In the genomic region with DNA sequence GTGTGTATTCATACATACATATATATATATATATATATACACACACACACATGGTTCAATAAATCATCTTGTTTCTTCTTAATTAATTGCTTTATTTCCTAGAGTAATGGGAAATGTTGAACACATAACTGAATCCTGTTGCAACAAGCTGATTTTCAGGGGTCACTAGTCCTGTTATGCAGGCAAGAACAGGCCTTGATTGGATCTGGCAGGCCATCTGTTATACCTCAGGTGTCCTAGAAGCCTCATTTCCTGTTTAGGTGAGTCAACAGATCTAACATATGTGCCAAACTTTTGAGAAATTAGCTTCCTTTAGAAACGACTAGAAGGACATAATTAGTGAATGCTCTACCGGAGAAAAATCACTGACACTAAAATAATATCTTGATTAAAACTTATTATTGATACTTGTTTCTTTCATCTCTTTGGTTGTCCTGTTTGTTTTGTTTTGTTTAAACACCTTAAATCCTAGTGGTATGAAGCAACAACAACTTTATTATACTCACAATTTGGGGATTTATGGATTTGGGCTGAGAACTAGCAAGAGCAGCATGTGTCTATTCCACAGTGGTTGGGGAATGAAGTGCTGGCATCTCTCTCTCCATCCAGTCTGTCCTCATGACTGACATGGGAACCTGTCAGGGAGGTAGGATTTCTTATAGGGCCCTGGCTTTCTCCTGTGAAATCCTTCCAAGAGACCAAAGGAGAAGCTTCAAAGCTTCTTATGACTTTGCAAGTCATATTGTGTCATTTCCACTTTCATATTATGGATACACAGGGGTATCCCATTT, we compare ENCODE assay signal across 28 cellular contexts.
DNase-seq lines count a peak whose midpoint lies in the region; ATAC-seq lines count a peak whose summit lies in the region.
"Had no signal": no experiment of that assay in that cellular context is flagged by ENCODE, and none has a peak within 500 bp of the region (broad histone marks: within the 10 kb centered on the region; RNA-seq: fewer than 3 reads in every experiment).

No MANE protein-coding gene starts in this region.

- intact Hi-C loops in left colon (cut with DNase I, micrococcal nuclease) = no loop called here

- peak; percentile 44 for ATAC-seq in left colon
- ATAC-seq: activated T-cell treated with anti-CD3 and anti-CD28 coated beads, Interleukin-2, amount 50 U/mL, for 4 hours; effector memory CD8-positive, alpha-beta T cell; gastroesophageal sphincter; GM12878; natural killer cell had no signal

- DNase-seq in NCI-H510A treated with DMSO at 0.1 percent for 48 hours (lab: John Stamatoyannopoulos, UW) (peak; percentile 0), NCI-H510A (lab: John Stamatoyannopoulos, UW) (no peak), NCI-H82 treated with DMSO at 0.1 percent for 48 hours (lab: John Stamatoyannopoulos, UW; ENCODE audit: unreplicated experiment) (peak; percentile 62), cerebellum (ENCODE audit: low spot score) (peak; percentile 72), left colon (no peak), GM19240 (ENCODE audit: insufficient read length, low spot score) (no peak), NCI-H774 (lab: John Stamatoyannopoulos, UW) (no peak)
- DNase-seq in stimulated activated CD4-positive, alpha-beta T cell treated with anti-CD3 and anti-CD28 coated beads, Interleukin-15, amount 100 ng/mL, for 24 hours = no peak
- DNase-seq: 8988T; activated CD4-positive, alpha-beta T cell treated with anti-CD3 and anti-CD28 coated beads, Interleukin-2, amount 10 ng/mL, durations not matched to agents 24 days and 14 days; activated naive CD4-positive, alpha-beta T cell treated with Interleukin-2 at 50 U/mL for 16 hours; activated T-cell treated with anti-CD3 and anti-CD28 coated beads, Interleukin-2, amount 50 U/mL, for 4 hours; CD4-positive, CD25-positive, alpha-beta regulatory T cell; colonic mucosa; effector memory CD8-positive, alpha-beta T cell; hippocampal formation; midbrain; natural killer cell; NCI-H1694; NCI-H526 treated with DMSO at 0.1 percent for 48 hours; OCI-M1; SHP77 treated with DMSO at 0.1 percent for 48 hours; stimulated activated CD8-positive, alpha-beta memory T cell treated with anti-CD3 and anti-CD28 coated beads, Interleukin-4, amount 100 ng/mL, for 48 hours; stomach; T1000; thyroid gland had no signal

Comparison
In these comparisons a context has a peak if more than half of its experiments do, and no peak if none do; other contexts are left out.
1. DNase-seq: peak in NCI-H510A treated with DMSO at 0.1 percent for 48 hours (single experiment), NCI-H82 treated with DMSO at 0.1 percent for 48 hours (single experiment) and cerebellum (single experiment); none in NCI-H510A (single experiment), left colon (0 of 2), GM19240 (single experiment), NCI-H774 (single experiment) and stimulated activated CD4-positive, alpha-beta T cell treated with anti-CD3 and anti-CD28 coated beads, Interleukin-15, amount 100 ng/mL, for 24 hours (single experiment).